18 cellular contexts compared by ENCODE assay signal in the genomic region with DNA sequence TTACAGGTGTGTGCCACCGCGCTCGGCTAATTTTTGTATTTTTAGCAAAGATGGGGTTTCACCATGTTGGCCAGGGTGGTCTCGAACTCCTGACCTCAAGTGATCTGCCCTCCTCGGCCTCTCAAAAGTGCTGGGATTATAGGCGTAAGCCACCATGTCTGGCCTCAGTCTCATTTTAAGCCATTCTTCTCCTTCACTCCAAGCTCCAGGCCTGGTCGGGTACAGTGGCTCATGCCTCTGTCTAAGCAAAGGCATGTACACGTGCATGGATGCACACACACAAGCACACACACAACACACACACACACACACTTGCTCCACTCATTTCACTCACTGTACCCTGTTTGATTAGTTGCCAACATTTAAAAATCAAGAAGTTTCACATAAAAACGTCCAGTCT. TPM values are rescaled to one million over a fixed set of nuclear protein-coding genes. Genes with fewer than 3 reads are reported as not detected.
"Had no signal": no experiment of that assay in that cellular context is flagged by ENCODE, and none has a peak within 500 bp of the region (broad histone marks: within the 10 kb centered on the region; RNA-seq: fewer than 3 reads in every experiment).

No MANE protein-coding gene starts in this region.

- H3K27ac ChIP-seq: right lobe of liver had no signal

- H3K27me3 ChIP-seq: left lung, right lobe of liver, spleen, thyroid gland had no signal

- DNase-seq: activated CD4-positive, alpha-beta T cell treated with anti-CD3 and anti-CD28 coated beads, Interleukin-2, amount 50 U/mL, for 1 hour; aorta; cerebellar nuclear complex; dermis blood vessel endothelial cell; effector memory CD8-positive, alpha-beta T cell; islet precursor cell; mesendoderm; occipital lobe; spleen; stimulated activated CD4-positive, alpha-beta T cell treated with anti-CD3 and anti-CD28 coated beads, Interleukin-1b, Interleukin-23, amount 100 ng/mL, for 48 hours; T-helper 9 cell had no signal

- H3K4me3 ChIP-seq: left lung, prostate gland, right lobe of liver, spleen, thyroid gland had no signal

- ATAC-seq: effector memory CD8-positive, alpha-beta T cell; left lung; right lobe of liver had no signal

- H3K4me1 ChIP-seq: prostate gland had no signal

- H3K9me3 ChIP-seq: left lung, prostate gland, right lobe of liver, spleen, thyroid gland had no signal

- H3K36me3 ChIP-seq: left lung, prostate gland, right lobe of liver, spleen, thyroid gland had no signal

- FAIRE-seq: frontal cortex had no signal

RNA-seq across cellular contexts. Expression of gene RIPOR3, which starts 32.3 kb away (rescaled TPM):
- total RNA-seq: activated CD8-positive, alpha-beta memory T cell treated with anti-CD3 and anti-CD28 coated beads for 36 hours; activated T-helper 1 cell treated with anti-CD3 and anti-CD28 coated beads, Interleukin-12 subunit alpha, Interleukin-12 subunit beta, Interleukin-2, Interleukin-4 antibody, amounts not matched to agents 30 ng/mL and 10 ng/mL and 1 ng/mL, durations not matched to agents 14 hours and 24 hours and 36 hours had no signal
